In the genomic region with DNA sequence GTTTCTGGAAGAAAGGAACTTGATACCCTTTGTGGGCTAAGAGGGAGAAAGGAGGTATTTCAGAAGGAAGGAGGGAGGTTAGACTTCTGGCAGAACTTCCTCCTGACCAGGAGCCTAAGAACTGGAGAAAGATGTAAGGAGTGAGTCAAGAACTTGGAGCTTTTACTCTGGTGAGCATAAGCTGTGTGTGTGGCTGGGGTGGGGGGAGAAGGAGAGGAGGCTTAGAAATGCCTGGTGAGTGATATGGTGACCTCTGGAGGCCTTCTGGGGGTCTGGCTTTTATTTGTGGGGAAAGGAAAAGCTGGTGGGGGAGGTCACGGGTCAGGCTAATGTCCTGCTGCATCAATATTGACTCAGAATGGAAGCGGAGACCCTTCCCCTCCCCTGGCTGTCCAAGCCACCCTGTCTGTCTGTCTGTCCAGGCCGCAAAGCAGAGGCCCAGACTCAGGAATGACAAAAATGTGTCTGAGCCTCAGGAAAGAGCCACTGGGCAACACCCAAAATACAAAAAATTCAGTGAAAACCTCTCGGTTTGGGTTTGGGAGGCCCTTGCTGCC, we compare ENCODE assay signal across 9 cellular contexts. TPM values are rescaled to one million over a fixed set of nuclear protein-coding genes. Genes with fewer than 3 reads are reported as not detected.
A peak's percentile ranks its signal among the peaks of the same experiment; 100 is the strongest.
DNase-seq lines count a peak whose midpoint lies in the region; ATAC-seq and TF ChIP-seq lines count a peak whose summit lies in the region.
"Had no signal": no experiment of that assay in that cellular context is flagged by ENCODE, and none has a peak within 500 bp of the region (broad histone marks: within the 10 kb centered on the region; RNA-seq: fewer than 3 reads in every experiment).

No MANE protein-coding gene starts in this region.

- H3K4me3 ChIP-seq in esophagus squamous epithelium (peak overlapping the region in 2 of 4 donors; percentile 6 to 78), uterus (peak overlapping the region in 1 of 2 donors; percentile 14)

- no peaks in the 10 kb centered on the region for H3K9me3 ChIP-seq in esophagus squamous epithelium
- no peaks in the 10 kb centered on the region for H3K9me3 ChIP-seq in uterus

- TF ChIP-seq POLR2A in esophagus squamous epithelium (IDR thresholded peaks at IDR 0.05) (no peak), uterus (IDR thresholded peaks at IDR 0.05) (no peak)

- H3K27ac ChIP-seq in esophagus squamous epithelium (peak overlapping the region; percentile 16 to 100 (median 98)), uterus (peak overlapping the region; percentile 99 to 100)

- H3K36me3 Mint-ChIP-seq in nephron progenitor cell (ENCODE audit: low read depth) = no peaks in the 10 kb centered on the region

- peaks cover 83% of the 10 kb centered on the region for H3K4me1 Mint-ChIP-seq in nephron progenitor cell

- TF ChIP-seq CTCF in esophagus squamous epithelium (IDR thresholded peaks at IDR 0.05) (no peak), nephron progenitor cell (IDR thresholded peaks at IDR 0.05) (no peak), uterus (IDR thresholded peaks at IDR 0.05) (no peak)

- H3K27ac Mint-ChIP-seq in nephron progenitor cell = peak overlapping the region; percentile 58
- H3K27ac Mint-ChIP-seq: activated B cell treated with CpG ODN at 0.5 μM for 24 hours had no signal

- H3K27me3 ChIP-seq in esophagus squamous epithelium = peaks cover 0 to 13% (median 0%) of the 10 kb centered on the region in 4 donors
- H3K27me3 ChIP-seq in uterus = no peaks in the 10 kb centered on the region

- H3K4me1 ChIP-seq in esophagus squamous epithelium (peaks cover 52 to 98% (median 59%) of the 10 kb centered on the region in 3 donors), uterus (peaks cover 2 to 29% of the 10 kb centered on the region in 2 donors)

- no peak for ATAC-seq in GM19397 (IDR thresholded peaks at IDR 0.05; ENCODE audit: unreplicated experiment)

- 59 to 72% methylated on average over 3 to 4 of the region's 4 CpGs for WGBS in esophagus squamous epithelium, 2 donors

- H3K4me3 Mint-ChIP-seq in nephron progenitor cell = peak overlapping the region; percentile 68
- H3K4me3 Mint-ChIP-seq: activated B cell treated with CpG ODN at 0.5 μM for 24 hours had no signal

- intact Hi-C loops in esophagus squamous epithelium (cut with DNase I) (no loop called here), uterus (cut with DNase I; ENCODE audit: low total_unique reads) (no loop called here)

- DNase-seq in RPMI7951 (ENCODE audit: low read depth) = peak; percentile 57
- no peak for DNase-seq in esophagus squamous epithelium (lab: John Stamatoyannopoulos, UW)
- no peak for DNase-seq in nephron progenitor cell
- DNase-seq in uterus = peak in 1 of 2 donors; percentile 22
- DNase-seq in T-helper 2 cell = no peak
- DNase-seq in SIG-M5 (lab: John Stamatoyannopoulos, UW) = no peak
- DNase-seq: activated B cell treated with CpG ODN at 0.5 μM for 24 hours, NCI-H82 had no signal

- peaks cover 11% of the 10 kb centered on the region for H3K27me3 Mint-ChIP-seq in nephron progenitor cell (ENCODE audit: low read depth, poor library complexity)

- peaks cover 0 to 28% (median 4%) of the 10 kb centered on the region in 3 donors for H3K36me3 ChIP-seq in esophagus squamous epithelium
- H3K36me3 ChIP-seq in uterus = no peaks in the 10 kb centered on the region

- no peaks in the 10 kb centered on the region for H3K9me3 Mint-ChIP-seq in nephron progenitor cell
- H3K9me3 Mint-ChIP-seq: activated B cell treated with CpG ODN at 0.5 μM for 24 hours had no signal

RNA-seq across cellular contexts. Expression of a gene that starts 4.8 kb away (rescaled TPM):
- total RNA-seq in RPMI7951 (2014; rRNA removed; shearing (Covaris generic)) = 28.8 and 31.6 TPM in 2 replicates
- 100 to 1,000 TPM in 1 of 4 donors, 10 to 100 TPM in 3; 60.8 to 147 (median 81.9) TPM for total RNA-seq in esophagus squamous epithelium
- total RNA-seq in uterus = 100 to 1,000 TPM; 164 to 507 (median 318) TPM

RNA-seq across cellular contexts. Expression of a gene that starts 14.3 kb away (rescaled TPM):
- not detected in 2 replicates for total RNA-seq in RPMI7951 (2014; rRNA removed; shearing (Covaris generic))
- total RNA-seq in esophagus squamous epithelium = not detected
- total RNA-seq in uterus = not detected
- total RNA-seq: activated B cell treated with CpG ODN at 0.5 μM for 24 hours had no signal

RNA-seq across cellular contexts. Expression of a gene that starts 21.9 kb away (rescaled TPM):
- total RNA-seq in RPMI7951 (2014; rRNA removed; shearing (Covaris generic)) = 29.4 and 33.0 TPM in 2 replicates
- total RNA-seq in esophagus squamous epithelium (100 to 1,000 TPM in 2 of 4 donors, 10 to 100 TPM in 2; 72.7 to 138 (median 102) TPM), uterus (100 to 1,000 TPM in 2 of 4 donors, 10 to 100 TPM in 2; 62.5 to 242 (median 94.3) TPM)

RNA-seq across cellular contexts. Expression of a gene that starts 44.2 kb away (rescaled TPM):
- 10.9 and 17.6 TPM in 2 replicates for total RNA-seq in RPMI7951 (2014; rRNA removed; shearing (Covaris generic))
- total RNA-seq in esophagus squamous epithelium = 10 to 100 TPM in 3 of 4 donors, 1 to 10 TPM in 1; 9.1 to 25.2 (median 13.3) TPM
- 10 to 100 TPM in 3 of 4 donors, 1 to 10 TPM in 1; 9.1 to 85.8 (median 33.9) TPM for total RNA-seq in uterus

RNA-seq across cellular contexts. Expression of a gene that starts 54.5 kb away (rescaled TPM):
- total RNA-seq in RPMI7951 (2014; rRNA removed; shearing (Covaris generic)) = 27.9 and 30.4 TPM in 2 replicates
- total RNA-seq in esophagus squamous epithelium (1 to 10 TPM; 4.1 to 7.6 (median 6.7) TPM), uterus (10 to 100 TPM in 2 of 4 donors, 1 to 10 TPM in 2; 1.5 to 18.0 (median 9.9) TPM)
